8 cellular contexts compared by ENCODE assay signal in genomic region chr11:128720522-128720985, GRCh38. TPM values are rescaled to one million over a fixed set of nuclear protein-coding genes. Genes with fewer than 3 reads are reported as not detected.
A peak's percentile ranks its signal among the peaks of the same experiment; 100 is the strongest.
DNase-seq lines count a peak whose midpoint lies in the region; ATAC-seq, FAIRE-seq and TF ChIP-seq lines count a peak whose summit lies in the region.

No MANE protein-coding gene starts in this region.

- H3K36me3 Mint-ChIP-seq in activated naive CD4-positive, alpha-beta T cell treated with anti-CD3 and anti-CD28 coated beads, Interleukin-2, amount 50 U/mL, for 24 hours = no peaks in the 10 kb centered on the region
- peaks cover 13% of the 10 kb centered on the region for H3K36me3 Mint-ChIP-seq in nephron (ENCODE audit: low read depth)

- no peaks in the 10 kb centered on the region for H3K36me3 ChIP-seq in HUES64 (ENCODE audit: insufficient read depth, low read length)

- H3K4me3 Mint-ChIP-seq in activated naive CD4-positive, alpha-beta T cell treated with anti-CD3 and anti-CD28 coated beads, Interleukin-2, amount 50 U/mL, for 24 hours = peak overlapping the region; percentile 88
- H3K4me3 Mint-ChIP-seq in nephron = peak overlapping the region; percentile 43 to 71 (median 54)

- no peak for FAIRE-seq in H54 (lab: Jason Lieb, UNC)

- peak overlapping the region; percentile 58 for H3K9ac ChIP-seq in HUES64 (ENCODE audit: low read depth, low read length)

- H3K9me3 Mint-ChIP-seq in activated naive CD4-positive, alpha-beta T cell treated with anti-CD3 and anti-CD28 coated beads, Interleukin-2, amount 50 U/mL, for 24 hours = no peaks in the 10 kb centered on the region
- H3K9me3 Mint-ChIP-seq in nephron = no peaks in the 10 kb centered on the region

- peaks cover 100% of the 10 kb centered on the region for H3K4me1 Mint-ChIP-seq in activated naive CD4-positive, alpha-beta T cell treated with anti-CD3 and anti-CD28 coated beads, Interleukin-2, amount 50 U/mL, for 24 hours
- H3K4me1 Mint-ChIP-seq in nephron = peaks cover 66% of the 10 kb centered on the region

- no peak for TF ChIP-seq POLR2A in H54 (IDR thresholded peaks at IDR 0.05; ENCODE audit: low read depth, low read length)

- DNase-seq in GM12864 (ENCODE audit: low read depth) (peak; percentile 83), H54 (ENCODE audit: insufficient read length, low spot score) (no peak), LoVo (ENCODE audit: low spot score) (no peak)
- DNase-seq in NK-92 treated with Interleukin-12 subunit alpha and Interleukin-12 subunit beta, amount 100 ng/mL, for 24 hours (lab: John Stamatoyannopoulos, UW) = no peak

- no peak overlapping the region for H3K27ac ChIP-seq in HUES64 (ENCODE audit: low read depth, low read length)

- WGBS in HUES64 = 51% methylated on average over 17 of the region's 17 CpGs

- peaks cover 14% of the 10 kb centered on the region for H3K27me3 ChIP-seq in HUES64 (ENCODE audit: insufficient read depth, low read length)

- no peak for TF ChIP-seq CTCF in GM12864 (IDR thresholded peaks at IDR 0.05; ENCODE audit: low read depth, low read length, missing control alignments)
- TF ChIP-seq CTCF in nephron (IDR thresholded peaks at IDR 0.05; ENCODE audit: unreplicated experiment in 3 of 3) = no peak

- no peaks in the 10 kb centered on the region for H3K9me3 ChIP-seq in HUES64 (ENCODE audit: insufficient read depth, low read depth, low read length)

- H3K4me3 ChIP-seq in GM12864 (ENCODE audit: low read depth, low read length) (peak overlapping the region; percentile 64), HUES64 (ENCODE audit: low read length) (no peak overlapping the region)

- H3K27ac Mint-ChIP-seq in activated naive CD4-positive, alpha-beta T cell treated with anti-CD3 and anti-CD28 coated beads, Interleukin-2, amount 50 U/mL, for 24 hours = peak overlapping the region; percentile 98
- peak overlapping the region; percentile 95 to 99 (median 98) for H3K27ac Mint-ChIP-seq in nephron

- no peaks in the 10 kb centered on the region for H3K27me3 Mint-ChIP-seq in activated naive CD4-positive, alpha-beta T cell treated with anti-CD3 and anti-CD28 coated beads, Interleukin-2, amount 50 U/mL, for 24 hours
- peaks cover 29% of the 10 kb centered on the region for H3K27me3 Mint-ChIP-seq in nephron (ENCODE audit: low read depth)

- ATAC-seq in GM21447 (IDR thresholded peaks at IDR 0.05; ENCODE audit: unreplicated experiment) = peak; percentile 53

- H3K4me1 ChIP-seq in HUES64 (ENCODE audit: insufficient read depth, low read length) = peaks cover 53% of the 10 kb centered on the region

RNA-seq across cellular contexts. Expression of gene FLI1, which starts 26.7 kb away (rescaled TPM):
- 1.1 TPM for polyA plus RNA-seq in HUES64 (2013, experiment 1 of 2)
- polyA plus RNA-seq in HUES64 (2013, experiment 2 of 2) = 1.8 TPM
